In genomic region chr19:8485561-8486371, GRCh38 we compare ENCODE assay signal across 18 cellular contexts. TPM values are rescaled to one million over a fixed set of nuclear protein-coding genes. Genes with fewer than 3 reads are reported as not detected.
DNase-seq lines count a peak whose midpoint lies in the region; ATAC-seq, FAIRE-seq and TF ChIP-seq lines count a peak whose summit lies in the region.
"Had no signal": no experiment of that assay in that cellular context is flagged by ENCODE, and none has a peak within 500 bp of the region (broad histone marks: within the 10 kb centered on the region; RNA-seq: fewer than 3 reads in every experiment).

No MANE protein-coding gene starts in this region.

- ATAC-seq in Right ventricle myocardium superior (ENCODE audit: poor library complexity) (no peak), left cardiac atrium (no peak), upper lobe of right lung (no peak)
- ATAC-seq: gastrocnemius medialis had no signal

- TF ChIP-seq CTCF in endothelial cell of umbilical vein (IDR thresholded peaks at IDR 0.05; ENCODE audit: extremely low read depth in 1 of 2, insufficient read depth in 1 of 2, low read depth in 1 of 2, low read length in 2 of 2): no peak
- no peak for TF ChIP-seq CTCF in upper lobe of right lung (IDR thresholded peaks at IDR 0.05)

- peaks cover 37 to 67% of the 10 kb centered on the region in 2 experiments for H3K36me3 ChIP-seq in endothelial cell of umbilical vein (ENCODE audit: control insufficient read depth in 2 of 2, extremely low read depth in 1 of 2, insufficient read depth in 2 of 2, low read length in 2 of 2)
- peaks cover 91% of the 10 kb centered on the region for H3K36me3 ChIP-seq in upper lobe of right lung
- H3K36me3 ChIP-seq in Karpas-422 (ENCODE audit: insufficient read depth, low read length): peaks cover 21% of the 10 kb centered on the region; the same call in 1 of the 2 replicates

- H3K27ac ChIP-seq in endothelial cell of umbilical vein (ENCODE audit: insufficient read depth, low read depth, low read length) (no peak overlapping the region), upper lobe of right lung (no peak overlapping the region), Karpas-422 (ENCODE audit: low read length) (no peak overlapping the region)
- H3K27ac ChIP-seq: prostate gland had no signal

- H3K27me3 Mint-ChIP-seq in activated CD4-positive, alpha-beta memory T cell treated with anti-CD3 and anti-CD28 coated beads for 36 hours: no peaks in the 10 kb centered on the region

- no peak overlapping the region for H3K4me2 ChIP-seq in endothelial cell of umbilical vein (ENCODE audit: insufficient read depth, low read length)
- H3K4me2 ChIP-seq in Karpas-422 (ENCODE audit: low read depth, low read length, poor library complexity, severe bottlenecking): no peak overlapping the region

- H3K4me1 ChIP-seq in endothelial cell of umbilical vein (ENCODE audit: control insufficient read depth, extremely low read depth, insufficient read depth, low read length) (no peaks in the 10 kb centered on the region), upper lobe of right lung (peaks cover 27% of the 10 kb centered on the region), Karpas-422 (ENCODE audit: low read length) (no peaks in the 10 kb centered on the region)

- H3K9me3 ChIP-seq in endothelial cell of umbilical vein (replicated peaks; ENCODE audit: control insufficient read depth, insufficient read depth, low read length) (no peaks in the 10 kb centered on the region), upper lobe of right lung (no peaks in the 10 kb centered on the region), Karpas-422 (ENCODE audit: low read length) (no peaks in the 10 kb centered on the region)
- H3K9me3 ChIP-seq: gastrocnemius medialis, Peyer's patch, prostate gland had no signal

- H2AFZ ChIP-seq in endothelial cell of umbilical vein (ENCODE audit: low read depth, low read length) (no peak overlapping the region), Karpas-422 (ENCODE audit: low read length) (no peak overlapping the region)

- TF ChIP-seq POLR2A in endothelial cell of umbilical vein (IDR thresholded peaks at IDR 0.05; ENCODE audit: low read depth, low read length): no peak

- FAIRE-seq in endothelial cell of umbilical vein (lab: Jason Lieb, UNC): no peak
- FAIRE-seq: endometrium, GM12892, urothelium cell line had no signal

- BruUV-seq in endothelial cell of umbilical vein (replicated peaks; lab: Mats Ljungman, UMichigan): TSS peak; percentile 42

- H3K9me1 ChIP-seq in endothelial cell of umbilical vein (replicated peaks; ENCODE audit: control insufficient read depth, extremely low read depth, insufficient read depth, low read length): no peaks in the 10 kb centered on the region

- no peak overlapping the region for H3K4me3 ChIP-seq in endothelial cell of umbilical vein (replicated peaks in 1 of 3; ENCODE audit: insufficient read depth in 1 of 3, low read depth in 1 of 3, low read length in 3 of 3)
- H3K4me3 ChIP-seq in upper lobe of right lung: no peak overlapping the region
- no peak overlapping the region for H3K4me3 ChIP-seq in Karpas-422 (ENCODE audit: low read length)
- H3K4me3 ChIP-seq: gastrocnemius medialis, Peyer's patch, prostate gland had no signal

- no peaks in the 10 kb centered on the region for H3K9me3 Mint-ChIP-seq in activated CD4-positive, alpha-beta memory T cell treated with anti-CD3 and anti-CD28 coated beads for 36 hours

- H3K9ac ChIP-seq in endothelial cell of umbilical vein (replicated peaks; ENCODE audit: extremely low read depth, insufficient read depth, low read length) (no peak overlapping the region), Karpas-422 (ENCODE audit: low read length) (no peak overlapping the region)

- DNase-seq in Right ventricle myocardium superior (peak; percentile 35), left cardiac atrium (no peak), endothelial cell of umbilical vein (ENCODE audit: low read depth, low spot score) (no peak), upper lobe of right lung (peak; percentile 60), Karpas-422 (no peak), DMS 273 treated with DMSO at 0.1 percent for 48 hours (lab: John Stamatoyannopoulos, UW) (no peak)
- DNase-seq in activated CD4-positive, alpha-beta memory T cell treated with anti-CD3 and anti-CD28 coated beads for 36 hours: no peak
- no peak for DNase-seq in central memory CD4-positive, alpha-beta T cell
- DNase-seq: gastrocnemius medialis; midbrain; NCI-H1417; NCI-H446 treated with DMSO at 0.1 percent for 48 hours; stimulated activated CD4-positive, alpha-beta T cell treated with anti-CD3 and anti-CD28 coated beads, Interleukin-15, amount 100 ng/mL, for 24 hours had no signal

- H3K4me3 Mint-ChIP-seq in activated CD4-positive, alpha-beta memory T cell treated with anti-CD3 and anti-CD28 coated beads for 36 hours: no peak overlapping the region

- no peaks in the 10 kb centered on the region for H3K9me2 ChIP-seq in Karpas-422 (replicated peaks; ENCODE audit: insufficient read depth, low read length)

- H4K20me1 ChIP-seq in endothelial cell of umbilical vein (replicated peaks; ENCODE audit: control insufficient read depth, extremely low read depth, insufficient read depth, low read length) (peaks cover 2% of the 10 kb centered on the region), Karpas-422 (ENCODE audit: insufficient read depth, low read depth, low read length) (peaks cover 36% of the 10 kb centered on the region)

- H3K4me1 Mint-ChIP-seq in activated CD4-positive, alpha-beta memory T cell treated with anti-CD3 and anti-CD28 coated beads for 36 hours (ENCODE audit: low read depth): peaks cover 32% of the 10 kb centered on the region

- dilution Hi-C loops in endothelial cell of umbilical vein (cut with MboI; ENCODE audit: extremely low pct_ligation_motif_present, low sequenced_read_pairs): no loop called here

- peaks cover 22% of the 10 kb centered on the region for H3K79me2 ChIP-seq in endothelial cell of umbilical vein (ENCODE audit: control insufficient read depth, insufficient read depth, low read length)
- peaks cover 21% of the 10 kb centered on the region for H3K79me2 ChIP-seq in Karpas-422 (ENCODE audit: low read length)

- H3K36me3 Mint-ChIP-seq in activated CD4-positive, alpha-beta memory T cell treated with anti-CD3 and anti-CD28 coated beads for 36 hours: peaks cover 53% of the 10 kb centered on the region

- CTCF ChIA-PET in activated CD4-positive, alpha-beta memory T cell treated with anti-CD3 and anti-CD28 coated beads for 36 hours (lab: Charles Lee): interaction anchor here (1.2 to 3.5 kb wide), 3 partner anchors 28 to 93 kb away, joined by 5 to 33 read pairs (median 9); partner anchors contain the start of genes HNRNPM, MYO1F and ZNF414
- CTCF ChIA-PET in endothelial cell of umbilical vein (lab: Charles Lee): no interaction called here

- intact Hi-C loops in Right ventricle myocardium superior (cut with DNase I) (no loop called here), left cardiac atrium (cut with DNase I) (no loop called here), endothelial cell of umbilical vein (cut with micrococcal nuclease) (no loop called here), upper lobe of right lung (cut with DNase I) (no loop called here)
- intact Hi-C loops in activated CD4-positive, alpha-beta memory T cell treated with anti-CD3 and anti-CD28 coated beads for 36 hours (cut with micrococcal nuclease): no loop called here

- H3K27me3 ChIP-seq in endothelial cell of umbilical vein (ENCODE audit: control insufficient read depth in 2 of 2, insufficient read depth in 2 of 2, low read length in 2 of 2) (no peaks in the 10 kb centered on the region), upper lobe of right lung (no peaks in the 10 kb centered on the region), Karpas-422 (ENCODE audit: low read length) (no peaks in the 10 kb centered on the region)
- H3K27me3 ChIP-seq: gastrocnemius medialis, Peyer's patch had no signal

- POLR2A ChIA-PET in activated CD4-positive, alpha-beta memory T cell treated with anti-CD3 and anti-CD28 coated beads for 36 hours (lab: Charles Lee): interaction anchor here (1.1 to 2.4 kb wide), 2 partner anchors 20 to 41 kb away, joined by 3 to 16 read pairs; partner anchors contain the start of gene HNRNPM
- POLR2A ChIA-PET in endothelial cell of umbilical vein (lab: Charles Lee): no interaction called here

- peak overlapping the region; percentile 94 for H3K27ac Mint-ChIP-seq in activated CD4-positive, alpha-beta memory T cell treated with anti-CD3 and anti-CD28 coated beads for 36 hours

RNA-seq across cellular contexts. Expression of gene PRAM1, which starts 16.7 kb away (rescaled TPM):
- total RNA-seq in Right ventricle myocardium superior: 0.70 TPM
- total RNA-seq in left cardiac atrium: 1 to 10 TPM; 1.0 to 1.4 TPM
- under 1 TPM; 0.73 to 1.00 TPM for total RNA-seq in activated CD4-positive, alpha-beta memory T cell treated with anti-CD3 and anti-CD28 coated beads for 36 hours
- 0.31 TPM in 1 of 2 replicates, not detected in the other for total RNA-seq in endothelial cell of umbilical vein
- polyA plus RNA-seq in endothelial cell of umbilical vein: 0.14 TPM in 1 of 2 replicates, not detected in the other
- not detected in 2 replicates for polyA plus RNA-seq in endothelial cell of umbilical vein (2011; cell fraction: cytosol; rRNA removed)
- polyA plus RNA-seq in endothelial cell of umbilical vein (2011; cell fraction: nucleus; rRNA removed): 0.21 and 0.27 TPM in 2 replicates
- not detected in 2 replicates for polyA plus RNA-seq in endothelial cell of umbilical vein (2012)
- not detected in 2 replicates for polyA minus RNA-seq in endothelial cell of umbilical vein
- polyA minus RNA-seq in endothelial cell of umbilical vein (2011; cell fraction: cytosol; rRNA and poly(A)+ RNA removed): not detected
- 0.19 TPM in 1 of 2 replicates, not detected in the other for polyA minus RNA-seq in endothelial cell of umbilical vein (2011; cell fraction: nucleus; rRNA and poly(A)+ RNA removed)
- 31.3 TPM for total RNA-seq in upper lobe of right lung
- not detected in 2 replicates for total RNA-seq in Karpas-422 (2014; rRNA removed; shearing (Covaris generic); ENCODE audit: low replicate concordance)

RNA-seq across cellular contexts. Expression of gene ZNF414, which starts 28.2 kb away (rescaled TPM):
- total RNA-seq in Right ventricle myocardium superior: 16.1 TPM
- 10 to 100 TPM; 13.6 to 16.6 TPM for total RNA-seq in left cardiac atrium
- 10 to 100 TPM; 19.7 to 24.6 TPM for total RNA-seq in activated CD4-positive, alpha-beta memory T cell treated with anti-CD3 and anti-CD28 coated beads for 36 hours
- 14.5 and 20.6 TPM in 2 replicates for total RNA-seq in endothelial cell of umbilical vein
- polyA plus RNA-seq in endothelial cell of umbilical vein: 10.6 and 11.6 TPM in 2 replicates
- 3.9 and 6.0 TPM in 2 replicates for polyA plus RNA-seq in endothelial cell of umbilical vein (2011; cell fraction: cytosol; rRNA removed)
- polyA plus RNA-seq in endothelial cell of umbilical vein (2011; cell fraction: nucleus; rRNA removed): 10.6 and 11.8 TPM in 2 replicates
- 5.5 and 18.9 TPM in 2 replicates for polyA plus RNA-seq in endothelial cell of umbilical vein (2012)
- 2.3 and 3.0 TPM in 2 replicates for polyA minus RNA-seq in endothelial cell of umbilical vein
- polyA minus RNA-seq in endothelial cell of umbilical vein (2011; cell fraction: cytosol; rRNA and poly(A)+ RNA removed): 13.2 TPM
- 2.9 and 8.4 TPM in 2 replicates for polyA minus RNA-seq in endothelial cell of umbilical vein (2011; cell fraction: nucleus; rRNA and poly(A)+ RNA removed)
- 23.4 TPM for total RNA-seq in upper lobe of right lung
- 3.8 and 11.8 TPM in 2 replicates for total RNA-seq in Karpas-422 (2014; rRNA removed; shearing (Covaris generic); ENCODE audit: low replicate concordance)

RNA-seq across cellular contexts. Expression of gene HNRNPM, which starts 41.0 kb away (rescaled TPM):
- total RNA-seq in Right ventricle myocardium superior (113 TPM), left cardiac atrium (100 to 1,000 TPM; 102 to 126 TPM), endothelial cell of umbilical vein (288 and 301 TPM in 2 replicates), upper lobe of right lung (131 TPM)
- total RNA-seq in activated CD4-positive, alpha-beta memory T cell treated with anti-CD3 and anti-CD28 coated beads for 36 hours: 100 to 1,000 TPM; 237 to 238 TPM
- polyA plus RNA-seq in endothelial cell of umbilical vein: 244 and 250 TPM in 2 replicates
- polyA plus RNA-seq in endothelial cell of umbilical vein (2011; cell fraction: cytosol; rRNA removed): 184 TPM in 2 replicates
- polyA plus RNA-seq in endothelial cell of umbilical vein (2011; cell fraction: nucleus; rRNA removed): 170 and 195 TPM in 2 replicates
- 197 and 307 TPM in 2 replicates for polyA plus RNA-seq in endothelial cell of umbilical vein (2012)
- polyA minus RNA-seq in endothelial cell of umbilical vein: 117 and 142 TPM in 2 replicates
- 99.1 TPM for polyA minus RNA-seq in endothelial cell of umbilical vein (2011; cell fraction: cytosol; rRNA and poly(A)+ RNA removed)
- 135 and 137 TPM in 2 replicates for polyA minus RNA-seq in endothelial cell of umbilical vein (2011; cell fraction: nucleus; rRNA and poly(A)+ RNA removed)
- 34.4 and 94.9 TPM in 2 replicates for total RNA-seq in Karpas-422 (2014; rRNA removed; shearing (Covaris generic); ENCODE audit: low replicate concordance)

Comparison
In these comparisons a context has a peak if more than half of its experiments do, and no peak if none do; other contexts are left out.
1. DNase-seq: peak in Right ventricle myocardium superior (single experiment) and upper lobe of right lung (single experiment); none in left cardiac atrium (single experiment), activated CD4-positive, alpha-beta memory T cell treated with anti-CD3 and anti-CD28 coated beads for 36 hours (single experiment), endothelial cell of umbilical vein (single experiment), Karpas-422 (single experiment), DMS 273 treated with DMSO at 0.1 percent for 48 hours (single experiment) and central memory CD4-positive, alpha-beta T cell (single experiment).
2. RNA of gene PRAM1, which starts 16.7 kb away (total RNA-seq): 31.3 TPM in upper lobe of right lung (single experiment); 1.0 to 1.4 TPM in left cardiac atrium, 0.73 to 1.00 TPM in activated CD4-positive, alpha-beta memory T cell treated with anti-CD3 and anti-CD28 coated beads for 36 hours, 0.70 TPM in Right ventricle myocardium superior (single experiment), 0.31 TPM in endothelial cell of umbilical vein and not detected in Karpas-422; every median in the first group is over 10 times any median in the second.